ENCODE assay signal across 32 cellular contexts in the genomic region with DNA sequence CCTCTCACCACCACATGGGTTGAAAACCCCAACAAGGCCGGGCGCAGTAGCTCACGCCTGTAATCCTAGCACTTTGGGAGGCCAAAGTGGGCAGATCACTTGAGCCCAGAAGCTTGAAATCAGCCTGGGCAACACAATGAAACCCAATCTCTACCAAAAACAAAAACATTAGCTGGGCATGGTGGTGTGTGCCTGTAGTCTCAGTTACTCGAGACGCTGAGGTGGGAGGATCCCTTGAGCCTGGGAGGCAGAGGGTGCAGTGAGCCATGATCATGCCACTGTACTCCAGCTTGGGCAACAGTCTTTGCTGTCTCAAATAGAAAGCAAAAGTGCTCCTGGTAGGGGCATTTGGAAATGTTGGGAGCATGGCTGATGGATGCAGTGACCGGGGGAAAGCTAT.
"Had no signal": no experiment of that assay in that cellular context is flagged by ENCODE, and none has a peak within 500 bp of the region (broad histone marks: within the 10 kb centered on the region; RNA-seq: fewer than 3 reads in every experiment).

No MANE protein-coding gene starts in this region.

- H3K4me3 Mint-ChIP-seq: activated CD4-positive, alpha-beta memory T cell treated with anti-CD3 and anti-CD28 coated beads for 36 hours; activated CD4-positive, alpha-beta T cell treated with anti-CD3 and anti-CD28 coated beads for 36 hours; activated CD4-positive, alpha-beta T cell treated with anti-CD3 and anti-CD28 coated beads, Interleukin-2, amount 10 ng/mL, durations not matched to agents 24 days and 14 days; activated CD8-positive, alpha-beta memory T cell treated with anti-CD3 and anti-CD28 coated beads, Interleukin-2, amount 10 ng/mL, durations not matched to agents 7 days and 5 days; activated CD8-positive, alpha-beta T cell treated with anti-CD3 and anti-CD28 coated beads, Interleukin-2, amount 10 ng/mL, durations not matched to agents 7 days and 5 days; activated naive CD4-positive, alpha-beta T cell treated with anti-CD3 and anti-CD28 coated beads for 36 hours; activated naive CD4-positive, alpha-beta T cell treated with anti-CD3 and anti-CD28 coated beads, Interleukin-2, amount 50 U/mL, for 24 hours; activated naive CD8-positive, alpha-beta T cell treated with anti-CD3 and anti-CD28 coated beads for 36 hours; activated naive CD8-positive, alpha-beta T cell treated with anti-CD3 and anti-CD28 coated beads, Interleukin-2, amount 50 U/mL, for 24 hours; activated T-helper 1 cell treated with anti-CD3 and anti-CD28 coated beads, Interleukin-12 subunit alpha, Interleukin-12 subunit beta, Interleukin-2, Interleukin-4 antibody, amounts not matched to agents 30 ng/mL and 10 ng/mL and 1 ng/mL, durations not matched to agents 14 hours and 24 hours and 36 hours; effector memory CD8-positive, alpha-beta T cell had no signal

- ATAC-seq: activated CD4-positive, alpha-beta T cell treated with anti-CD3 and anti-CD28 coated beads for 36 hours; activated CD8-positive, alpha-beta memory T cell treated with anti-CD3 and anti-CD28 coated beads, Interleukin-2, amount 10 ng/mL, durations not matched to agents 7 days and 5 days; activated CD8-positive, alpha-beta T cell treated with anti-CD3 and anti-CD28 coated beads, Interleukin-2, amount 10 ng/mL, durations not matched to agents 7 days and 5 days; activated naive CD8-positive, alpha-beta T cell treated with anti-CD3 and anti-CD28 coated beads, Interleukin-2, amount 50 U/mL, for 24 hours; body of pancreas; effector memory CD8-positive, alpha-beta T cell; gastroesophageal sphincter; heart right ventricle had no signal

- H3K27ac Mint-ChIP-seq: activated CD4-positive, alpha-beta memory T cell treated with anti-CD3 and anti-CD28 coated beads for 36 hours; activated CD4-positive, alpha-beta T cell treated with anti-CD3 and anti-CD28 coated beads for 36 hours; activated CD4-positive, alpha-beta T cell treated with anti-CD3 and anti-CD28 coated beads, Interleukin-2, amount 10 ng/mL, durations not matched to agents 24 days and 14 days; activated CD8-positive, alpha-beta memory T cell treated with anti-CD3 and anti-CD28 coated beads, Interleukin-2, amount 10 ng/mL, durations not matched to agents 7 days and 5 days; activated CD8-positive, alpha-beta T cell treated with anti-CD3 and anti-CD28 coated beads, Interleukin-2, amount 10 ng/mL, durations not matched to agents 7 days and 5 days; activated naive CD4-positive, alpha-beta T cell treated with anti-CD3 and anti-CD28 coated beads for 36 hours; activated naive CD4-positive, alpha-beta T cell treated with anti-CD3 and anti-CD28 coated beads, Interleukin-2, amount 50 U/mL, for 24 hours; activated naive CD8-positive, alpha-beta T cell treated with anti-CD3 and anti-CD28 coated beads for 36 hours; activated naive CD8-positive, alpha-beta T cell treated with anti-CD3 and anti-CD28 coated beads, Interleukin-2, amount 50 U/mL, for 24 hours; activated T-helper 1 cell treated with anti-CD3 and anti-CD28 coated beads, Interleukin-12 subunit alpha, Interleukin-12 subunit beta, Interleukin-2, Interleukin-4 antibody, amounts not matched to agents 30 ng/mL and 10 ng/mL and 1 ng/mL, durations not matched to agents 14 hours and 24 hours and 36 hours; activated T-helper 2 cell treated with anti-CD3 and anti-CD28 coated beads, Interferon-gamma antibody, Interleukin-2, Interleukin-4, amounts not matched to agents 10 μg/mL and 5 μg/mL and 100 μg/mL, durations not matched to agents 14 hours and 24 hours and 36 hours had no signal

- FAIRE-seq: colon had no signal

- H3K27me3 Mint-ChIP-seq: activated CD4-positive, alpha-beta memory T cell treated with anti-CD3 and anti-CD28 coated beads for 36 hours; activated CD4-positive, alpha-beta T cell treated with anti-CD3 and anti-CD28 coated beads for 36 hours; activated CD4-positive, alpha-beta T cell treated with anti-CD3 and anti-CD28 coated beads, Interleukin-2, amount 10 ng/mL, durations not matched to agents 24 days and 14 days; activated CD8-positive, alpha-beta memory T cell treated with anti-CD3 and anti-CD28 coated beads, Interleukin-2, amount 10 ng/mL, durations not matched to agents 7 days and 5 days; activated naive CD4-positive, alpha-beta T cell treated with anti-CD3 and anti-CD28 coated beads, Interleukin-2, amount 50 U/mL, for 24 hours; activated naive CD8-positive, alpha-beta T cell treated with anti-CD3 and anti-CD28 coated beads for 36 hours; activated naive CD8-positive, alpha-beta T cell treated with anti-CD3 and anti-CD28 coated beads, Interleukin-2, amount 50 U/mL, for 24 hours; effector memory CD8-positive, alpha-beta T cell had no signal

- H3K4me1 Mint-ChIP-seq: activated CD4-positive, alpha-beta T cell treated with anti-CD3 and anti-CD28 coated beads for 36 hours; activated CD4-positive, alpha-beta T cell treated with anti-CD3 and anti-CD28 coated beads, Interleukin-2, amount 10 ng/mL, durations not matched to agents 24 days and 14 days; activated CD8-positive, alpha-beta memory T cell treated with anti-CD3 and anti-CD28 coated beads, Interleukin-2, amount 10 ng/mL, durations not matched to agents 7 days and 5 days; activated naive CD8-positive, alpha-beta T cell treated with anti-CD3 and anti-CD28 coated beads, Interleukin-2, amount 50 U/mL, for 24 hours had no signal

- DNase-seq: activated CD4-positive, alpha-beta memory T cell treated with anti-CD3 and anti-CD28 coated beads for 36 hours; activated CD4-positive, alpha-beta T cell treated with anti-CD3 and anti-CD28 coated beads for 36 hours; activated CD4-positive, alpha-beta T cell treated with anti-CD3 and anti-CD28 coated beads, Interleukin-2, amount 10 ng/mL, durations not matched to agents 24 days and 14 days; activated CD4-positive, CD25-positive, alpha-beta regulatory T cell; activated CD4-positive, CD25-positive, alpha-beta regulatory T cell treated with anti-CD3 and anti-CD28 coated beads, Interleukin-2, amount 50 U/mL, for 72 hours; activated CD8-positive, alpha-beta memory T cell treated with anti-CD3 and anti-CD28 coated beads, Interleukin-2, amount 10 ng/mL, durations not matched to agents 7 days and 5 days; activated CD8-positive, alpha-beta memory T cell treated with anti-CD3 and anti-CD28 coated beads, Interleukin-2, amount 50 U/mL, for 4 hours; activated CD8-positive, alpha-beta T cell treated with anti-CD3 and anti-CD28 coated beads, Interleukin-2, amount 10 ng/mL, durations not matched to agents 7 days and 5 days; activated effector memory CD4-positive, alpha-beta T cell treated with anti-CD3 and anti-CD28 coated beads, Interleukin-2, amount 50 U/mL, for 16 hours; activated naive CD4-positive, alpha-beta T cell treated with anti-CD3 and anti-CD28 coated beads for 36 hours; activated naive CD8-positive, alpha-beta T cell treated with anti-CD3 and anti-CD28 coated beads for 36 hours; activated naive CD8-positive, alpha-beta T cell treated with anti-CD3 and anti-CD28 coated beads, Interleukin-2, amount 50 U/mL, for 24 hours; activated T-cell treated with anti-CD3 and anti-CD28 coated beads, Interleukin-2, amount 50 U/mL, for 1 hour; activated T-cell treated with anti-CD3 and anti-CD28 coated beads, Interleukin-2, amount 50 U/mL, for 48 hours; adrenal gland; amygdala; aorta; body of pancreas; caudate nucleus; cortex of kidney; dermis blood vessel endothelial cell; effector CD4-positive, alpha-beta T cell; effector memory CD8-positive, alpha-beta T cell; erythroblast; foreskin melanocyte; heart right ventricle; T-helper 2 cell had no signal

- H3K9me3 Mint-ChIP-seq: activated CD4-positive, alpha-beta memory T cell treated with anti-CD3 and anti-CD28 coated beads for 36 hours; activated naive CD4-positive, alpha-beta T cell treated with anti-CD3 and anti-CD28 coated beads for 36 hours; activated naive CD4-positive, alpha-beta T cell treated with anti-CD3 and anti-CD28 coated beads, Interleukin-2, amount 50 U/mL, for 24 hours; activated naive CD8-positive, alpha-beta T cell treated with anti-CD3 and anti-CD28 coated beads, Interleukin-2, amount 50 U/mL, for 24 hours; activated T-helper 1 cell treated with anti-CD3 and anti-CD28 coated beads, Interleukin-12 subunit alpha, Interleukin-12 subunit beta, Interleukin-2, Interleukin-4 antibody, amounts not matched to agents 30 ng/mL and 10 ng/mL and 1 ng/mL, durations not matched to agents 14 hours and 24 hours and 36 hours; activated T-helper 2 cell treated with anti-CD3 and anti-CD28 coated beads, Interferon-gamma antibody, Interleukin-2, Interleukin-4, amounts not matched to agents 10 μg/mL and 5 μg/mL and 100 μg/mL, durations not matched to agents 14 hours and 24 hours and 36 hours; effector memory CD8-positive, alpha-beta T cell had no signal
